ENCODE assay signal across 28 cellular contexts in genomic region chr15:38202356-38202755, GRCh38.
"Had no signal": no experiment of that assay in that cellular context is flagged by ENCODE, and none has a peak within 500 bp of the region (broad histone marks: within the 10 kb centered on the region; RNA-seq: fewer than 3 reads in every experiment).

No MANE protein-coding gene starts in this region.

- H3K36me3 Mint-ChIP-seq: immature natural killer cell; stimulated activated naive B cell treated with anti-CD40 and anti-IgM and Interleukin-4, amounts not matched to agents 10 μg/mL and 1 μg/mL and 100 μg/mL, for 72 hours; T-cell; type B pancreatic cell had no signal

- H3K27ac Mint-ChIP-seq: activated CD4-positive, alpha-beta T cell treated with anti-CD3 and anti-CD28 coated beads, Interleukin-2, amount 10 ng/mL, durations not matched to agents 7 days and 5 days; activated CD8-positive, alpha-beta T cell treated with anti-CD3 and anti-CD28 coated beads, Interleukin-2, amount 10 ng/mL, durations not matched to agents 7 days and 5 days; activated naive CD8-positive, alpha-beta T cell treated with anti-CD3 and anti-CD28 coated beads, Interleukin-2, amount 50 U/mL, for 24 hours; activated T-helper 1 cell treated with anti-CD3 and anti-CD28 coated beads, Interleukin-12 subunit alpha, Interleukin-12 subunit beta, Interleukin-2, Interleukin-4 antibody, amounts not matched to agents 30 ng/mL and 10 ng/mL and 1 ng/mL, durations not matched to agents 14 hours and 24 hours and 36 hours; immature natural killer cell; nephron progenitor cell; stimulated activated naive B cell treated with anti-CD40 and anti-IgM and Interleukin-4, amounts not matched to agents 10 μg/mL and 1 μg/mL and 100 μg/mL, for 72 hours; T-cell; T-helper 2 cell treated with Interferon-gamma antibody and Interleukin-4, amounts not matched to agents 5 μg/mL and 100 μg/mL, for 36 hours; type B pancreatic cell had no signal

- H3K27me3 Mint-ChIP-seq: type B pancreatic cell had no signal

- H3K4me3 Mint-ChIP-seq: activated CD4-positive, alpha-beta T cell treated with anti-CD3 and anti-CD28 coated beads, Interleukin-2, amount 10 ng/mL, durations not matched to agents 7 days and 5 days; activated CD8-positive, alpha-beta T cell treated with anti-CD3 and anti-CD28 coated beads, Interleukin-2, amount 10 ng/mL, durations not matched to agents 7 days and 5 days; activated naive CD8-positive, alpha-beta T cell treated with anti-CD3 and anti-CD28 coated beads, Interleukin-2, amount 50 U/mL, for 24 hours; activated T-helper 1 cell treated with anti-CD3 and anti-CD28 coated beads, Interleukin-12 subunit alpha, Interleukin-12 subunit beta, Interleukin-2, Interleukin-4 antibody, amounts not matched to agents 30 ng/mL and 10 ng/mL and 1 ng/mL, durations not matched to agents 14 hours and 24 hours and 36 hours; immature natural killer cell; nephron progenitor cell; stimulated activated naive B cell treated with anti-CD40 and anti-IgM and Interleukin-4, amounts not matched to agents 10 μg/mL and 1 μg/mL and 100 μg/mL, for 72 hours; T-cell; T-helper 2 cell treated with Interferon-gamma antibody and Interleukin-4, amounts not matched to agents 5 μg/mL and 100 μg/mL, for 36 hours; type B pancreatic cell had no signal

- H3K36me3 ChIP-seq: left ventricle myocardium inferior, pancreas, right lobe of liver, vagina, WERI-Rb-1 had no signal

- H3K27me3 ChIP-seq: pancreas, right lobe of liver, testis, vagina had no signal

- H3K9me3 Mint-ChIP-seq: activated CD4-positive, alpha-beta T cell treated with anti-CD3 and anti-CD28 coated beads, Interleukin-2, amount 10 ng/mL, durations not matched to agents 7 days and 5 days; activated naive CD8-positive, alpha-beta T cell treated with anti-CD3 and anti-CD28 coated beads, Interleukin-2, amount 50 U/mL, for 24 hours; activated T-helper 1 cell treated with anti-CD3 and anti-CD28 coated beads, Interleukin-12 subunit alpha, Interleukin-12 subunit beta, Interleukin-2, Interleukin-4 antibody, amounts not matched to agents 30 ng/mL and 10 ng/mL and 1 ng/mL, durations not matched to agents 14 hours and 24 hours and 36 hours; immature natural killer cell; T-helper 2 cell treated with Interferon-gamma antibody and Interleukin-4, amounts not matched to agents 5 μg/mL and 100 μg/mL, for 36 hours; type B pancreatic cell had no signal

- DNase-seq: activated CD4-positive, alpha-beta T cell treated with anti-CD3 and anti-CD28 coated beads, Interleukin-2, amount 10 ng/mL, durations not matched to agents 7 days and 5 days; activated CD4-positive, CD25-positive, alpha-beta regulatory T cell treated with anti-CD3 and anti-CD28 coated beads, Interleukin-2, amount 50 U/mL, for 72 hours; activated CD8-positive, alpha-beta T cell treated with anti-CD3 and anti-CD28 coated beads, Interleukin-2, amount 10 ng/mL, durations not matched to agents 7 days and 5 days; activated gamma-delta T cell; activated naive CD4-positive, alpha-beta T cell treated with anti-CD3 and anti-CD28 coated beads, Interleukin-2, amount 50 U/mL, for 16 hours; activated naive CD8-positive, alpha-beta T cell treated with anti-CD3 and anti-CD28 coated beads, Interleukin-2, amount 50 U/mL, for 24 hours; effector CD4-positive, alpha-beta T cell; immature natural killer cell; left ventricle myocardium inferior; mammary epithelial cell; midbrain; nephron progenitor cell; pancreas; right lobe of liver; stimulated activated CD4-positive, alpha-beta T cell treated with anti-CD3 and anti-CD28 coated beads, Interleukin-15, amount 100 ng/mL, for 24 hours; stimulated activated CD4-positive, alpha-beta T cell treated with anti-CD3 and anti-CD28 coated beads, Interleukin-2, amount 100 ng/mL, for 48 hours; stimulated activated CD8-positive, alpha-beta memory T cell treated with anti-CD3 and anti-CD28 coated beads, Interleukin-4, amount 100 ng/mL, for 48 hours; stimulated activated naive B cell treated with anti-CD40 and anti-IgM and Interleukin-4, amounts not matched to agents 10 μg/mL and 1 μg/mL and 100 μg/mL, for 72 hours; T-cell; WERI-Rb-1 had no signal

- H3K4me1 Mint-ChIP-seq: activated CD4-positive, alpha-beta T cell treated with anti-CD3 and anti-CD28 coated beads, Interleukin-2, amount 10 ng/mL, durations not matched to agents 7 days and 5 days; activated naive CD8-positive, alpha-beta T cell treated with anti-CD3 and anti-CD28 coated beads, Interleukin-2, amount 50 U/mL, for 24 hours; immature natural killer cell; T-cell had no signal

- H3K27ac ChIP-seq: pancreas, right lobe of liver, testis, vagina, WERI-Rb-1 had no signal

- H3K4me3 ChIP-seq: left ventricle myocardium inferior, pancreas, right lobe of liver, smooth muscle cell, testis, vagina had no signal

- FAIRE-seq: endometrium, pancreas, TTC549 had no signal
